In the genomic region with DNA sequence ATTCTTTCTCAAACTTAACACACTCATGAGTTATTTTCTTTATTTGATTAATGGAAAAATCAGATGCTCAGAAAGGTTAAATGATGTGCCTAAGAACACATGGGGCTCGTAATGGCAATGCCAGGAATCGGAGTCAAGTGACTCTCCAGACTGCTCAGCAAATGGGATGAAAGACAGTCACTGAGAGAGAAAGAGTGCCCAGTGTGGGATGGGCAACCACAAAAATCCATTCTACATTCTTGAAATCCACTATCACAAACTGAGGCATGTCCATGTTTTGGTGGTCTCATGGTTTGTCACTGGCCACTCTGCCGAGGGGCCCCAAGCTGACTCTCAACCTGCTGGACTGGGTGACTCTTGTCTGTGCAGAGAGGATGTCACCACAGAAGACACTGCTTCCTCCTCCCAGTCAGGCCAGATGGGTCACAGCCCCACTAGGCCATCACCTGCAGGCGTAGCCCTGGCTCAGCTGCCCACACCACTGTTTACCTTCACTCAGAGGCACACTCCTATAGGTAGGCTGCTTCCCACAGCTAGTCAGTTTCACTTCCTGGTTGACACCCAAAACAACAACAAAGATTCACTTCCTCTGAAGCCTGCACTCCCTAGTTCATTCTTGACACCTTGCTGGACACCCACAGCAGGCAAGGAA, we compare ENCODE assay signal across 8 cellular contexts. TPM values are rescaled to one million over a fixed set of nuclear protein-coding genes. Genes with fewer than 3 reads are reported as not detected.
DNase-seq lines count a peak whose midpoint lies in the region; ATAC-seq and TF ChIP-seq lines count a peak whose summit lies in the region.

No MANE protein-coding gene starts in this region.

- no peaks in the 10 kb centered on the region for H3K9me3 Mint-ChIP-seq in Calu3 (ENCODE audit: low read depth, unreplicated experiment)

- ATAC-seq in GM21360 (IDR thresholded peaks at IDR 0.05; ENCODE audit: unreplicated experiment): peak; percentile 61

- peaks cover 17% of the 10 kb centered on the region for H3K4me1 Mint-ChIP-seq in Calu3 (ENCODE audit: low read depth, unreplicated experiment)

- H3K36me3 Mint-ChIP-seq in Calu3 (ENCODE audit: insufficient read depth, unreplicated experiment): no peaks in the 10 kb centered on the region

- CTCF ChIA-PET in Calu3 (lab: Charles Lee): interaction anchor here (0.8 to 2.6 kb wide), 3 partner anchors 129 to 190 kb away, joined by 3 to 34 read pairs (median 19); no protein-coding TSS in a partner anchor

- peak; percentile 31 for DNase-seq in CD1c-positive myeloid dendritic cell (ENCODE audit: extremely low spot score)
- peak; percentile 41 for DNase-seq in NCI-H510A treated with DMSO at 0.1 percent for 48 hours (lab: John Stamatoyannopoulos, UW)
- peak; percentile 22 for DNase-seq in glomerular visceral epithelial cell (ENCODE audit: extremely low spot score)
- no peak for DNase-seq in Calu3
- DNase-seq in AG08395 (ENCODE audit: low spot score): no peak
- no peak for DNase-seq in HCEC 1CT
- no peak for DNase-seq in NCI-H524 (lab: John Stamatoyannopoulos, UW)

- no TSS peak for BruUV-seq in Calu3 (replicated peaks; lab: Mats Ljungman, UMichigan)

- H3K27me3 Mint-ChIP-seq in Calu3 (ENCODE audit: unreplicated experiment): no peaks in the 10 kb centered on the region

- no peak overlapping the region for H3K27ac Mint-ChIP-seq in Calu3 (ENCODE audit: unreplicated experiment)

- TF ChIP-seq CTCF in Calu3 (IDR thresholded peaks at IDR 0.05; ENCODE audit: unreplicated experiment): no peak

- no peak overlapping the region for H3K4me3 Mint-ChIP-seq in Calu3 (ENCODE audit: low read depth, unreplicated experiment)

- intact Hi-C loops in Calu3 (cut with micrococcal nuclease; ENCODE audit: unreplicated experiment): loop anchor here (1.0 to 2.0 kb wide), 3 partner anchors 128 to 193 kb away; no protein-coding TSS in a partner anchor

RNA-seq across cellular contexts. Expression of gene MAP1LC3A, which starts 21.5 kb away (rescaled TPM):
- total RNA-seq in Calu3 (2022): 0.78 and 0.95 TPM in 2 replicates

Comparison
In these comparisons a context has a peak if more than half of its experiments do, and no peak if none do; other contexts are left out.
1. DNase-seq: peak in CD1c-positive myeloid dendritic cell (single experiment), NCI-H510A treated with DMSO at 0.1 percent for 48 hours (single experiment) and glomerular visceral epithelial cell (single experiment); none in Calu3 (single experiment), AG08395 (single experiment), HCEC 1CT (single experiment) and NCI-H524 (0 of 2).